Comparison of ENCODE assay signal across 9 cellular contexts in genomic region chrX:47751670-47752069, GRCh38.
DNase-seq lines count a peak whose midpoint lies in the region; ATAC-seq and TF ChIP-seq lines count a peak whose summit lies in the region.
"Had no signal": no experiment of that assay in that cellular context is flagged by ENCODE, and none has a peak within 500 bp of the region (broad histone marks: within the 10 kb centered on the region; RNA-seq: fewer than 3 reads in every experiment).

No MANE protein-coding gene starts in this region.

- 22 to 66% methylated on average over 2 to 6 of the region's 6 CpGs for WGBS in upper lobe of left lung, 2 donors

- DNase-seq in NCI-H1930 (lab: John Stamatoyannopoulos, UW) (peak; percentile 2 to 24), immature natural killer cell (peak in 2 of 3 donors; percentile 6), upper lobe of left lung (peak; percentile 29 to 55)
- peak; percentile 28 for DNase-seq in activated T-cell treated with anti-CD3 and anti-CD28 coated beads, Interleukin-2, amount 50 U/mL, for 1 hour

- H3K4me1 ChIP-seq in upper lobe of left lung = no peaks in the 10 kb centered on the region

- no peaks in the 10 kb centered on the region for H3K9me3 Mint-ChIP-seq in immature natural killer cell

- TF ChIP-seq CTCF in GM12873 (IDR thresholded peaks at IDR 0.05; ENCODE audit: insufficient read depth, low read depth, low read length, missing control alignments) = peak; percentile 53
- TF ChIP-seq CTCF in upper lobe of left lung (IDR thresholded peaks at IDR 0.05) = peak in 3 of 6 experiments; percentile 8 to 21 (median 19)

- H3K4me3 ChIP-seq in upper lobe of left lung = no peak overlapping the region
- H3K4me3 ChIP-seq: lung had no signal

- no peaks in the 10 kb centered on the region for H3K4me1 Mint-ChIP-seq in immature natural killer cell

- H3K36me3 Mint-ChIP-seq in immature natural killer cell = no peaks in the 10 kb centered on the region

- TF ChIP-seq EP300 in upper lobe of left lung (IDR thresholded peaks at IDR 0.05) = no peak

- no peak overlapping the region for H3K27ac Mint-ChIP-seq in immature natural killer cell
- H3K27ac Mint-ChIP-seq: T-helper 17 cell had no signal

- no peak overlapping the region for H3K4me3 Mint-ChIP-seq in immature natural killer cell
- H3K4me3 Mint-ChIP-seq: T-helper 17 cell had no signal

- no peaks in the 10 kb centered on the region for H3K36me3 ChIP-seq in upper lobe of left lung

- no peak overlapping the region for H3K27ac ChIP-seq in upper lobe of left lung

- peak in 1 of 2 donors; percentile 64 for ATAC-seq in upper lobe of left lung (ENCODE audit: low FRiP score in 2 of 2)
- no peak for ATAC-seq in GM19395 (IDR thresholded peaks at IDR 0.05; ENCODE audit: unreplicated experiment)
- no peak for ATAC-seq in HG03097 (IDR thresholded peaks at IDR 0.05; ENCODE audit: low FRiP score, unreplicated experiment)
- ATAC-seq: T-helper 17 cell had no signal

- no peaks in the 10 kb centered on the region for H3K27me3 ChIP-seq in upper lobe of left lung

- H3K9me3 ChIP-seq in upper lobe of left lung = no peaks in the 10 kb centered on the region

- peaks cover 0 to 11% (median 4%) of the 10 kb centered on the region in 3 donors for H3K27me3 Mint-ChIP-seq in immature natural killer cell (ENCODE audit: low read depth in 3 of 3)

- TF ChIP-seq POLR2A in upper lobe of left lung (IDR thresholded peaks at IDR 0.05) = no peak
